Comparison of ENCODE assay signal across 9 cellular contexts in genomic region chr11:63491240-63491587, GRCh38. TPM values are rescaled to one million over a fixed set of nuclear protein-coding genes. Genes with fewer than 3 reads are reported as not detected.
DNase-seq lines count a peak whose midpoint lies in the region; ATAC-seq and TF ChIP-seq lines count a peak whose summit lies in the region.
"Had no signal": no experiment of that assay in that cellular context is flagged by ENCODE, and none has a peak within 500 bp of the region (broad histone marks: within the 10 kb centered on the region; RNA-seq: fewer than 3 reads in every experiment).

No MANE protein-coding gene starts in this region.

- no peaks in the 10 kb centered on the region for H3K36me3 ChIP-seq in MG63
- H3K36me3 ChIP-seq in liver (ENCODE audit: control insufficient read depth in 4 of 4, insufficient read depth in 3 of 4, low read depth in 1 of 4, low read length in 3 of 4) = no peaks in the 10 kb centered on the region
- no peaks in the 10 kb centered on the region for H3K36me3 ChIP-seq in stomach smooth muscle (ENCODE audit: control insufficient read depth in 2 of 2, insufficient read depth in 2 of 2, low read length in 2 of 2)

- no peak for TF ChIP-seq RAD21 in liver (IDR thresholded peaks at IDR 0.05)

- WGBS in liver = 4% methylated on average over 13 of the region's 13 CpGs

- H3K4me1 ChIP-seq in liver (ENCODE audit: control insufficient read depth in 4 of 4, insufficient read depth in 4 of 4, low read length in 3 of 4) (peaks cover 3 to 26% (median 22%) of the 10 kb centered on the region in 4 donors), stomach smooth muscle (ENCODE audit: control insufficient read depth, insufficient read depth, low read length) (peaks cover 17% of the 10 kb centered on the region)

- H3K9ac ChIP-seq in liver (ENCODE audit: low read depth in 1 of 2, low read length in 2 of 2) (no peak overlapping the region), stomach smooth muscle (ENCODE audit: low read length in 2 of 2) (peak overlapping the region; percentile 59 to 83)

- H3K9me3 ChIP-seq in MG63 (0 out of 2 replicates have a peak, but pooled peaks cover 2% of the 10 kb centered on the region), liver (ENCODE audit: control insufficient read depth in 4 of 4, low read length in 3 of 4) (no peaks in the 10 kb centered on the region), stomach smooth muscle (ENCODE audit: control insufficient read depth in 2 of 2, low read length in 2 of 2) (peaks cover 0 to 3% of the 10 kb centered on the region in 2 donors)

- H3K4me3 ChIP-seq in MG63 = peak overlapping the region; percentile 32
- H3K4me3 ChIP-seq in cardiac fibroblast (replicated peaks in 1 of 2; ENCODE audit: low read depth in 2 of 2, low read length in 2 of 2) = peak overlapping the region; percentile 30 to 35
- peak overlapping the region; percentile 13 to 53 (median 24) for H3K4me3 ChIP-seq in liver (ENCODE audit: low read depth in 1 of 3, low read length in 3 of 3)
- peak overlapping the region; percentile 61 to 80 for H3K4me3 ChIP-seq in stomach smooth muscle (ENCODE audit: low read length in 2 of 2)

- DNase-seq in MG63 (no peak), cardiac fibroblast (ENCODE audit: low read depth in 2 of 2) (peak in 1 of 2 donors; percentile 12), Ammon's horn (ENCODE audit: low spot score) (no peak), SW480 (ENCODE audit: low spot score) (no peak)
- DNase-seq: cerebellar nuclear complex had no signal

- no peak for ATAC-seq in GM21447 (IDR thresholded peaks at IDR 0.05; ENCODE audit: unreplicated experiment)

- no peak overlapping the region for H3K27ac ChIP-seq in liver (ENCODE audit: low read depth in 1 of 2, low read length in 2 of 2)
- peak overlapping the region; percentile 77 for H3K27ac ChIP-seq in stomach smooth muscle (ENCODE audit: low read length)

- no peak for TF ChIP-seq CTCF in cardiac fibroblast (IDR thresholded peaks at IDR 0.05; ENCODE audit: low read depth, low read length)
- no peak for TF ChIP-seq CTCF in liver (IDR thresholded peaks at IDR 0.05; ENCODE audit: low read depth, low read length, missing input control)

- H3K27me3 ChIP-seq in MG63 (no peaks in the 10 kb centered on the region), liver (ENCODE audit: control insufficient read depth in 4 of 4, insufficient read depth in 4 of 4, low read length in 3 of 4) (no peaks in the 10 kb centered on the region), stomach smooth muscle (ENCODE audit: control insufficient read depth in 1 of 2, insufficient read depth in 2 of 2, low read length in 2 of 2) (no peaks in the 10 kb centered on the region)

TF ChIP-seq in liver, 16 proteins besides CTCF, POLR2A, EP300 and RAD21:
- no peak for TF ChIP-seq YY1 (IDR thresholded peaks at IDR 0.05)
- TF ChIP-seq TAF1 (conservative IDR thresholded peaks at IDR 0.05) = no peak
- TF ChIP-seq SP1 (IDR thresholded peaks at IDR 0.05) = no peak
- TF ChIP-seq, protein P1, sequence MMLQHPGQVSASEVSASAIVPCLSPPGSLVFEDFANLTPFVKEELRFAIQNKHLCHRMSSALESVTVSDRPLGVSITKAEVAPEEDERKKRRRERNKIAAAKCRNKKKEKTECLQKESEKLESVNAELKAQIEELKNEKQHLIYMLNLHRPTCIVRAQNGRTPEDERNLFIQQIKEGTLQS (IDR thresholded peaks at IDR 0.05) = no peak
- no peak for TF ChIP-seq GABPA (IDR thresholded peaks at IDR 0.05 in 1 of 2, conservative IDR thresholded peaks at IDR 0.05 in 1 of 2)
- no peak for TF ChIP-seq MAX (IDR thresholded peaks at IDR 0.05)
- no peak for TF ChIP-seq FOXA2 (IDR thresholded peaks at IDR 0.05)
- TF ChIP-seq NR2F2 (IDR thresholded peaks at IDR 0.05) = no peak
- no peak for TF ChIP-seq FOXA1 (IDR thresholded peaks at IDR 0.05)
- TF ChIP-seq HNF4G (IDR thresholded peaks at IDR 0.05) = no peak
- TF ChIP-seq ZBTB33 (IDR thresholded peaks at IDR 0.05) = no peak
- no peak for TF ChIP-seq JUND (IDR thresholded peaks at IDR 0.05)
- no peak for TF ChIP-seq EGR1 (IDR thresholded peaks at IDR 0.05; ENCODE audit: low read depth in 2 of 2)

RNA-seq across cellular contexts. Expression of gene PLAAT5, which starts 0.2 kb away (rescaled TPM):
- total RNA-seq in MG63 (2014; rRNA removed; shearing (Covaris generic); ENCODE audit: low replicate concordance) = not detected in 2 replicates
- 1 to 10 TPM in 1 of 2 donors, not detected in 1; 1.4 TPM for total RNA-seq in liver
- polyA plus RNA-seq in liver = under 1 TPM in 1 of 2 donors, not detected in 1; 0.03 TPM
- total RNA-seq: RPMI7951 had no signal

RNA-seq across cellular contexts. Expression of gene LGALS12, which starts 14.7 kb away (rescaled TPM):
- 1.5 and 2.0 TPM in 2 replicates for total RNA-seq in MG63 (2014; rRNA removed; shearing (Covaris generic); ENCODE audit: low replicate concordance)
- total RNA-seq in liver = under 1 TPM in 1 of 2 donors, not detected in 1; 0.98 TPM
- polyA plus RNA-seq in liver = under 1 TPM in 1 of 2 donors, not detected in 1; 0.03 TPM

RNA-seq across cellular contexts. Expression of gene PLAAT4, which starts 45.4 kb away (rescaled TPM):
- total RNA-seq in MG63 (2014; rRNA removed; shearing (Covaris generic); ENCODE audit: low replicate concordance) = 33.9 and 56.1 TPM in 2 replicates
- 10 to 100 TPM in 1 of 2 donors, 1 to 10 TPM in 1; 4.4 to 23.8 TPM for total RNA-seq in liver
- 10 to 100 TPM; 65.9 to 86.4 TPM for polyA plus RNA-seq in liver

Comparison
In these comparisons a context has a peak if more than half of its experiments do, and no peak if none do; other contexts are left out.
1. H3K9ac ChIP-seq: peak in stomach smooth muscle (2 of 2); none in liver (0 of 2).
2. Peak in every context shown above with its lines, with median percentiles within 50 percentile points of each other: H3K4me3 ChIP-seq.